Comparison of ENCODE assay signal across 13 cellular contexts in the genomic region with DNA sequence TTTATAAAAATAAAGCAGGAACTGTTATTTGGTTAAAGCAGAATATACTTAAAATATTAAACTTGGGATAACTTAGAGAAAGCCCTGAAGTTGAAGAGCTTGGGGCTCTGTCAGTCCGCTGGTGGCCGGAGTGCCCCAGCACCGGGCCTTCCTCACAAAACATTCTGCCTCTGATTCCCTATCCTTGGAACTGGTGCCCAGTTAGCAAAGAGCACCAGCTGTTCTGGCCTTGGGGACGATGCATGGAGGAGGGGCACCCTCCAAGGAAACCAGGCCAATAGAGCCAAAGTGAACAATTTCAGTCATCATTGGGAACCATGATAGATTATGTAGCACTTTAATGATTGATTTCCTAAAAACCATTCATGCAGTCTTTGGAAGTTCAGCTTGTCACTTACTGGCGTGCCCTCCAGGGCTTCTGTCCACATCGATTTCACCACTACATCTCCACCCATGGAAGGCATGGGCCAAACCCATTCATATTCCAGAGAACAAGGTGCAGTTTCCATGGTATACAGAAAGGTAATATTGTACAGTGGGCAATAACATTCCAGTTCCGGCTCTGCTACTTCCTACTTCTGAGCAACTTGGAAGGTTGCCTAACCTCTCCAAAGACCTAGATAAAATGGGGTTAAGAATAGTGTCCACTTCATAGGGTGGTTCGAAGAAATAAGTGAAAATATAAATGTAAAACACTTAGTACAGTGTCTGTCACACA.
A peak's percentile ranks its signal among the peaks of the same experiment; 100 is the strongest.
DNase-seq lines count a peak whose midpoint lies in the region; ATAC-seq and TF ChIP-seq lines count a peak whose summit lies in the region.
"Had no signal": no experiment of that assay in that cellular context is flagged by ENCODE, and none has a peak within 500 bp of the region (broad histone marks: within the 10 kb centered on the region; RNA-seq: fewer than 3 reads in every experiment).

No MANE protein-coding gene starts in this region.

- 51 to 63% methylated on average over 8 of the region's 8 CpGs for WGBS in heart right ventricle, 2 donors

- H3K27ac ChIP-seq in GM23338 (ENCODE audit: low read depth): 0 out of 2 replicates have a peak overlapping the region, but pooled peaks have one; percentile 15
- H3K27ac ChIP-seq in heart right ventricle: peak overlapping the region in 7 of 10 donors; percentile 52 to 91 (median 83)
- H3K27ac ChIP-seq in substantia nigra (ENCODE audit: low read depth, low read length, poor library complexity, severe bottlenecking): no peak overlapping the region

- H3K4me3 Mint-ChIP-seq in GM23338 (no peak overlapping the region), glutamatergic neuron (ENCODE audit: unreplicated experiment) (no peak overlapping the region)
- H3K4me3 Mint-ChIP-seq: activated CD4-positive, alpha-beta T cell treated with anti-CD3 and anti-CD28 coated beads for 36 hours had no signal

- intact Hi-C loops in heart right ventricle (cut with DNase I): loop anchor here in 4 of 10 donors (10.0 kb wide), 1 partner anchor 141 kb away; no protein-coding TSS in a partner anchor

- H3K4me3 ChIP-seq in GM23338: no peak overlapping the region
- no peak overlapping the region for H3K4me3 ChIP-seq in heart right ventricle
- peak overlapping the region; percentile 32 for H3K4me3 ChIP-seq in skeletal muscle satellite cell (ENCODE audit: low read length)

- peak overlapping the region; percentile 5 for H3K4me2 ChIP-seq in GM23338
- H3K4me2 ChIP-seq in skeletal muscle satellite cell (ENCODE audit: low read length): peak overlapping the region; percentile 35

- DNase-seq in GM23338 (ENCODE audit: low spot score): no peak
- peak; percentile 55 for DNase-seq in SW480 (ENCODE audit: low spot score)
- DNase-seq in heart right ventricle: no peak
- no peak for DNase-seq in substantia nigra (lab: John Stamatoyannopoulos, UW)
- no peak for DNase-seq in mesenteric fat pad (ENCODE audit: low spot score)
- DNase-seq in globus pallidus (ENCODE audit: low spot score): no peak
- no peak for DNase-seq in glutamatergic neuron
- DNase-seq: activated CD4-positive, alpha-beta T cell treated with anti-CD3 and anti-CD28 coated beads for 36 hours; COR-L47; head of caudate nucleus; NCI-H2171; SIG-M5 had no signal

- H4K20me1 ChIP-seq in GM23338 (replicated peaks; ENCODE audit: insufficient read depth): no peaks in the 10 kb centered on the region

- H3K36me3 Mint-ChIP-seq in GM23338 (ENCODE audit: low read depth) (peaks cover 3% of the 10 kb centered on the region; the same call in 1 of the 3 replicates), glutamatergic neuron (ENCODE audit: unreplicated experiment) (no peaks in the 10 kb centered on the region)

- H3K9me3 ChIP-seq in heart right ventricle: no peaks in the 10 kb centered on the region
- H3K9me3 ChIP-seq in skeletal muscle satellite cell (replicated peaks; ENCODE audit: low read length): no peaks in the 10 kb centered on the region

- H3K27ac Mint-ChIP-seq in GM23338: no peak overlapping the region
- no peak overlapping the region for H3K27ac Mint-ChIP-seq in glutamatergic neuron (ENCODE audit: unreplicated experiment)
- H3K27ac Mint-ChIP-seq: activated CD4-positive, alpha-beta T cell treated with anti-CD3 and anti-CD28 coated beads for 36 hours had no signal

- H3K79me2 ChIP-seq in GM23338 (replicated peaks; ENCODE audit: insufficient read depth): no peaks in the 10 kb centered on the region; the same call in 1 of the 2 replicates

- no peak for ATAC-seq in GM23338
- peak in 3 of 8 donors; percentile 14 to 60 (median 40) for ATAC-seq in heart right ventricle
- ATAC-seq: activated CD4-positive, alpha-beta T cell treated with anti-CD3 and anti-CD28 coated beads for 36 hours had no signal

- no peaks in the 10 kb centered on the region for H3K27me3 ChIP-seq in GM23338 (ENCODE audit: insufficient read depth)
- H3K27me3 ChIP-seq in heart right ventricle: no peaks in the 10 kb centered on the region
- no peaks in the 10 kb centered on the region for H3K27me3 ChIP-seq in skeletal muscle satellite cell (ENCODE audit: control insufficient read depth, insufficient read depth, low read length)

- H3K9me2 ChIP-seq in GM23338 (ENCODE audit: insufficient read depth): peaks cover 4% of the 10 kb centered on the region; the same call in 1 of the 2 replicates

- H3K36me3 ChIP-seq in GM23338 (ENCODE audit: insufficient read depth) (no peaks in the 10 kb centered on the region), heart right ventricle (peaks cover 0 to 4% (median 0%) of the 10 kb centered on the region in 9 donors), skeletal muscle satellite cell (ENCODE audit: insufficient read depth, low read length) (no peaks in the 10 kb centered on the region)

- H3K27me3 Mint-ChIP-seq in GM23338 (ENCODE audit: insufficient read depth, low read depth, poor library complexity): no peaks in the 10 kb centered on the region
- H3K27me3 Mint-ChIP-seq in glutamatergic neuron (ENCODE audit: unreplicated experiment): no peaks in the 10 kb centered on the region
- H3K27me3 Mint-ChIP-seq: activated CD4-positive, alpha-beta T cell treated with anti-CD3 and anti-CD28 coated beads for 36 hours had no signal

- TF ChIP-seq CTCF in GM23338 (conservative IDR thresholded peaks at IDR 0.05; ENCODE audit: low read depth in 2 of 2): no peak
- TF ChIP-seq CTCF in heart right ventricle (IDR thresholded peaks at IDR 0.05): no peak
- no peak for TF ChIP-seq CTCF in glutamatergic neuron (IDR thresholded peaks at IDR 0.05; ENCODE audit: partially characterized antibody, unreplicated experiment)

- peaks cover 29% of the 10 kb centered on the region for H3K4me1 Mint-ChIP-seq in GM23338
- no peaks in the 10 kb centered on the region for H3K4me1 Mint-ChIP-seq in glutamatergic neuron (ENCODE audit: low read depth, unreplicated experiment)

- H3F3A ChIP-seq in GM23338 (replicated peaks; ENCODE audit: low read depth): no peaks in the 10 kb centered on the region

- H2AFZ ChIP-seq in GM23338: no peak overlapping the region

- H3K9ac ChIP-seq in skeletal muscle satellite cell (ENCODE audit: low read depth, low read length): peak overlapping the region; percentile 47

- H3K4me1 ChIP-seq in GM23338 (ENCODE audit: insufficient read depth) (peaks cover 12% of the 10 kb centered on the region), heart right ventricle (peaks cover 6 to 85% (median 68%) of the 10 kb centered on the region in 9 donors), skeletal muscle satellite cell (ENCODE audit: control insufficient read depth, insufficient read depth, low read length) (peaks cover 61% of the 10 kb centered on the region)

- H3K9me3 Mint-ChIP-seq in GM23338 (no peaks in the 10 kb centered on the region), glutamatergic neuron (ENCODE audit: unreplicated experiment) (peaks cover 2% of the 10 kb centered on the region)

TF ChIP-seq in GM23338, 12 proteins besides CTCF, POLR2A, EP300 and RAD21:
- TF ChIP-seq, protein P1, sequence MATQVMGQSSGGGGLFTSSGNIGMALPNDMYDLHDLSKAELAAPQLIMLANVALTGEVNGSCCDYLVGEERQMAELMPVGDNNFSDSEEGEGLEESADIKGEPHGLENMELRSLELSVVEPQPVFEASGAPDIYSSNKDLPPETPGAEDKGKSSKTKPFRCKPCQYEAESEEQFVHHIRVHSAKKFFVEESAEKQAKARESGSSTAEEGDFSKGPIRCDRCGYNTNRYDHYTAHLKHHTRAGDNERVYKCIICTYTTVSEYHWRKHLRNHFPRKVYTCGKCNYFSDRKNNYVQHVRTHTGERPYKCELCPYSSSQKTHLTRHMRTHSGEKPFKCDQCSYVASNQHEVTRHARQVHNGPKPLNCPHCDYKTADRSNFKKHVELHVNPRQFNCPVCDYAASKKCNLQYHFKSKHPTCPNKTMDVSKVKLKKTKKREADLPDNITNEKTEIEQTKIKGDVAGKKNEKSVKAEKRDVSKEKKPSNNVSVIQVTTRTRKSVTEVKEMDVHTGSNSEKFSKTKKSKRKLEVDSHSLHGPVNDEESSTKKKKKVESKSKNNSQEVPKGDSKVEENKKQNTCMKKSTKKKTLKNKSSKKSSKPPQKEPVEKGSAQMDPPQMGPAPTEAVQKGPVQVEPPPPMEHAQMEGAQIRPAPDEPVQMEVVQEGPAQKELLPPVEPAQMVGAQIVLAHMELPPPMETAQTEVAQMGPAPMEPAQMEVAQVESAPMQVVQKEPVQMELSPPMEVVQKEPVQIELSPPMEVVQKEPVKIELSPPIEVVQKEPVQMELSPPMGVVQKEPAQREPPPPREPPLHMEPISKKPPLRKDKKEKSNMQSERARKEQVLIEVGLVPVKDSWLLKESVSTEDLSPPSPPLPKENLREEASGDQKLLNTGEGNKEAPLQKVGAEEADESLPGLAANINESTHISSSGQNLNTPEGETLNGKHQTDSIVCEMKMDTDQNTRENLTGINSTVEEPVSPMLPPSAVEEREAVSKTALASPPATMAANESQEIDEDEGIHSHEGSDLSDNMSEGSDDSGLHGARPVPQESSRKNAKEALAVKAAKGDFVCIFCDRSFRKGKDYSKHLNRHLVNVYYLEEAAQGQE (IDR thresholded peaks at IDR 0.05; ENCODE audit: unreplicated experiment): no peak
- TF ChIP-seq NANOG (IDR thresholded peaks at IDR 0.05; ENCODE audit: borderline replicate concordance) (no peak), JUNB (IDR thresholded peaks at IDR 0.05; ENCODE audit: unreplicated experiment) (no peak)
